13 cellular contexts compared by ENCODE assay signal in genomic region chr7:30970594-30971094, GRCh38. TPM values are rescaled to one million over a fixed set of nuclear protein-coding genes. Genes with fewer than 3 reads are reported as not detected.
DNase-seq lines count a peak whose midpoint lies in the region; ATAC-seq and TF ChIP-seq lines count a peak whose summit lies in the region.
"Had no signal": no experiment of that assay in that cellular context is flagged by ENCODE, and none has a peak within 500 bp of the region (broad histone marks: within the 10 kb centered on the region; RNA-seq: fewer than 3 reads in every experiment).

No MANE protein-coding gene starts in this region.

- ATAC-seq in HG02981 (IDR thresholded peaks at IDR 0.05; ENCODE audit: unreplicated experiment) (peak; percentile 32), WTC11 (peak; percentile 62)
- ATAC-seq: natural killer cell treated with Interleukin-12 subunit alpha and Interleukin-12 subunit beta and Interleukin-15 and Interleukin-18, amount 100 ng/mL, for 72 hours had no signal

- DNase-seq in DMS53 (lab: John Stamatoyannopoulos, UW) = peak; percentile 38
- DNase-seq in DMS53 treated with DMSO at 0.1 percent for 48 hours (lab: John Stamatoyannopoulos, UW; ENCODE audit: unreplicated experiment) = no peak
- DNase-seq in WTC11 (ENCODE audit: low spot score) = peak; percentile 40
- DNase-seq in myocyte (ENCODE audit: low read depth) = peak; percentile 13
- no peak for DNase-seq in NCI-H524 (lab: John Stamatoyannopoulos, UW)
- DNase-seq in OCI-M1 (lab: John Stamatoyannopoulos, UW) = no peak
- DNase-seq in retina = no peak
- DNase-seq: 8988T; activated naive CD8-positive, alpha-beta T cell treated with anti-CD3 and anti-CD28 coated beads, Interleukin-2, amount 10 ng/mL, durations not matched to agents 7 days and 5 days; NCI-H510A treated with DMSO at 0.1 percent for 48 hours had no signal

- H3K9me3 Mint-ChIP-seq in WTC11 = no peaks in the 10 kb centered on the region
- H3K9me3 Mint-ChIP-seq: activated naive CD8-positive, alpha-beta T cell treated with anti-CD3 and anti-CD28 coated beads, Interleukin-2, amount 10 ng/mL, durations not matched to agents 7 days and 5 days; natural killer cell treated with Interleukin-12 subunit alpha and Interleukin-12 subunit beta and Interleukin-15 and Interleukin-18, amount 100 ng/mL, for 72 hours had no signal

- CTCF ChIA-PET in WTC11 (lab: Charles Lee) = interaction anchor here (1.5 to 8.0 kb wide), 7 partner anchors 14 to 179 kb away, joined by 4 to 107 read pairs (median 14); no protein-coding TSS in a partner anchor

- H3K27me3 Mint-ChIP-seq in WTC11 (ENCODE audit: low read depth) = no peaks in the 10 kb centered on the region; the same call in 1 of the 2 replicates

- H3K27ac Mint-ChIP-seq in WTC11 = no peak overlapping the region
- H3K27ac Mint-ChIP-seq: activated naive CD8-positive, alpha-beta T cell treated with anti-CD3 and anti-CD28 coated beads, Interleukin-2, amount 10 ng/mL, durations not matched to agents 7 days and 5 days; natural killer cell treated with Interleukin-12 subunit alpha and Interleukin-12 subunit beta and Interleukin-15 and Interleukin-18, amount 100 ng/mL, for 72 hours had no signal

- no peak for TF ChIP-seq CTCF in WTC11 (IDR thresholded peaks at IDR 0.05)

- peaks cover 12% of the 10 kb centered on the region for H3K4me1 Mint-ChIP-seq in WTC11

- POLR2A ChIA-PET in WTC11 (lab: Charles Lee) = no interaction called here

- H3K4me3 Mint-ChIP-seq in WTC11 = no peak overlapping the region
- H3K4me3 Mint-ChIP-seq: activated naive CD8-positive, alpha-beta T cell treated with anti-CD3 and anti-CD28 coated beads, Interleukin-2, amount 10 ng/mL, durations not matched to agents 7 days and 5 days; natural killer cell treated with Interleukin-12 subunit alpha and Interleukin-12 subunit beta and Interleukin-15 and Interleukin-18, amount 100 ng/mL, for 72 hours had no signal

- H3K36me3 Mint-ChIP-seq in WTC11 = no peaks in the 10 kb centered on the region
- H3K36me3 Mint-ChIP-seq: activated naive CD8-positive, alpha-beta T cell treated with anti-CD3 and anti-CD28 coated beads, Interleukin-2, amount 10 ng/mL, durations not matched to agents 7 days and 5 days; natural killer cell treated with Interleukin-12 subunit alpha and Interleukin-12 subunit beta and Interleukin-15 and Interleukin-18, amount 100 ng/mL, for 72 hours had no signal

TF ChIP-seq in WTC11, 78 proteins besides CTCF, POLR2A, EP300 and RAD21:
- TF ChIP-seq ZNF281 (CRISPR knock-in tag; IDR thresholded peaks at IDR 0.05) = no peak
TF ChIP-seq in WTC11: peak in this region for 0.

RNA-seq across cellular contexts. Expression of gene GHRHR, which starts 6.9 kb away (rescaled TPM):
- total RNA-seq in WTC11 (2021) (4.0 to 6.6 TPM (median 5.0 TPM) in 3 replicates), myocyte (not detected in 2 replicates)
- not detected for polyA plus RNA-seq in myocyte (2012)
- total RNA-seq: activated naive CD8-positive, alpha-beta T cell treated with anti-CD3 and anti-CD28 coated beads, Interleukin-2, amount 10 ng/mL, durations not matched to agents 7 days and 5 days; natural killer cell treated with Interleukin-12 subunit alpha and Interleukin-12 subunit beta and Interleukin-15 and Interleukin-18, amount 100 ng/mL, for 72 hours; smooth muscle cell had no signal
- polyA plus RNA-seq: smooth muscle cell had no signal

RNA-seq across cellular contexts. Expression of gene AQP1, which starts 59.0 kb away (rescaled TPM):
- total RNA-seq in WTC11 (2021) (0.81 to 1.4 TPM (median 1.1 TPM) in 3 replicates), myocyte (2.1 and 3.9 TPM in 2 replicates)
- 26.8 TPM for polyA plus RNA-seq in myocyte (2012)

Comparison
In these comparisons a context has a peak if more than half of its experiments do, and no peak if none do; other contexts are left out.
1. DNase-seq: peak in DMS53 (single experiment), WTC11 (single experiment) and myocyte (single experiment); none in DMS53 treated with DMSO at 0.1 percent for 48 hours (single experiment), NCI-H524 (0 of 2), OCI-M1 (single experiment) and retina (single experiment).